Comparison of ENCODE assay signal across 1 cellular context in the genomic region with DNA sequence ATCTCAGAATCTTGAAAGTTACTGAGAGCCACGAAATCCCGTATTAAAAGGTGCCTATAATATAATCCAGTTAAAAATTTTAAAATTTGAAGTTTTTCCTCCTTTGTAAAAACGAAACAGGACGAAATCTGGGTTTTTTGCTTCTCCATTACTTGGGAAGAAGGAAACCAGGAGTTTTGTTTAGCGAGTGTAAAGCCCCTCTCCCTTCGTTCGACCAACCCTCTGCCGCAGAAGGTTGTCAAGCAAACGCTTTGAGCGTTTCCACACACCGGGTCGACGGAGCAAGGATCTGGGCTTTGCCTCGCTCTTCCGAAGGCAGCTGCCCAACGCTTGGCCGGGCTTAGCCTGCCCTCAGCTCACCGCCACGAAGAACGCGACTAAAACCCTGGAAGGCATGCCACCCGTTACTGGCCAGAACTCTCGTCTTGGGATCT.
TF ChIP-seq lines count a peak whose summit lies in the region.

No MANE protein-coding gene starts in this region.

TF ChIP-seq in SK-N-SH, 30 proteins besides CTCF, POLR2A, EP300 and RAD21 (continued from another document):
- TF ChIP-seq, protein P1, sequence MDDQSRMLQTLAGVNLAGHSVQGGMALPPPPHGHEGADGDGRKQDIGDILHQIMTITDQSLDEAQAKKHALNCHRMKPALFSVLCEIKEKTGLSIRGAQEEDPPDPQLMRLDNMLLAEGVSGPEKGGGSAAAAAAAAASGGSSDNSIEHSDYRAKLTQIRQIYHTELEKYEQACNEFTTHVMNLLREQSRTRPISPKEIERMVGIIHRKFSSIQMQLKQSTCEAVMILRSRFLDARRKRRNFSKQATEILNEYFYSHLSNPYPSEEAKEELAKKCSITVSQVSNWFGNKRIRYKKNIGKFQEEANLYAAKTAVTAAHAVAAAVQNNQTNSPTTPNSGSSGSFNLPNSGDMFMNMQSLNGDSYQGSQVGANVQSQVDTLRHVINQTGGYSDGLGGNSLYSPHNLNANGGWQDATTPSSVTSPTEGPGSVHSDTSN (IDR thresholded peaks at IDR 0.05) = no peak
- no peak for TF ChIP-seq SMC3 (IDR thresholded peaks at IDR 0.05; ENCODE audit: low read depth, low read length)
- no peak for TF ChIP-seq FOXM1 (IDR thresholded peaks at IDR 0.05; ENCODE audit: low read depth)
- TF ChIP-seq NFIC (IDR thresholded peaks at IDR 0.05; ENCODE audit: borderline replicate concordance) = no peak
TF ChIP-seq in SK-N-SH: peak in this region for 0.
